In the genomic region with DNA sequence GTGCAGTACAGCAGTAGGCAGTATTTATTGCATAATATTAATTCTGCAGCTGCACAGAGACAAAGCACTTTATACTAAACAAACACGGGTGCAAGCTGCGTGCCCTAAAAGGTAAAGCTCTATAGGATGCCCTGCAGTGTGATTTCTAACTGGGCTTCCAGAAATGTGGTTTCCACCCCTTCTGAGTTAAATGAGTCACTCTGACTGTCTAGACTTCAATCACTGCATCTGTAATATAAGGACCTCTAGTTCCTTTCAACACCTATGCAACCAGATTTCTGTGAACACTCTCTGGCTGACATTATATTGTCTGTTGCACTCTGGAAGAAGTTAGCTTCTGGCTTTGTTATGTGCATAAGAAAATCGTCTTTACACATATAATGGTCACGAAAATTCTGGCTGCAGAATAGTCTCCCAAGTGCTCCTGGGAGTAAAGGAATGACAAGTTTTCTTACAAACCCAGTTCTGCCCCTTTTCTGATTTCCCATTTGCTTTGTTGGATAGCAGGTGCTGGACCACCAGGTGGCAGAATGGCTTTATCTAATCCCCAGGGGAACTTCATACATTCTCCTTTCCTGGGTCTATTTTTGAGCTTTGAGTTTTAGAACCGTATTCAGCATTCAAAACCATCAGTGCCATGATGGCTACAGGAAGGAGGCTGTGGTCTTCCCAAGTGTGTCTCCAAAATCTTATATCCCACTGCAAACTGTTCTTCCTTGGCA, we compare ENCODE assay signal across 1 cellular context.
TF ChIP-seq lines count a peak whose summit lies in the region.

No MANE protein-coding gene starts in this region.

TF ChIP-seq in IMR-90, 13 proteins besides CTCF, POLR2A, EP300 and RAD21 (continued from another document):
- TF ChIP-seq, protein P1, sequence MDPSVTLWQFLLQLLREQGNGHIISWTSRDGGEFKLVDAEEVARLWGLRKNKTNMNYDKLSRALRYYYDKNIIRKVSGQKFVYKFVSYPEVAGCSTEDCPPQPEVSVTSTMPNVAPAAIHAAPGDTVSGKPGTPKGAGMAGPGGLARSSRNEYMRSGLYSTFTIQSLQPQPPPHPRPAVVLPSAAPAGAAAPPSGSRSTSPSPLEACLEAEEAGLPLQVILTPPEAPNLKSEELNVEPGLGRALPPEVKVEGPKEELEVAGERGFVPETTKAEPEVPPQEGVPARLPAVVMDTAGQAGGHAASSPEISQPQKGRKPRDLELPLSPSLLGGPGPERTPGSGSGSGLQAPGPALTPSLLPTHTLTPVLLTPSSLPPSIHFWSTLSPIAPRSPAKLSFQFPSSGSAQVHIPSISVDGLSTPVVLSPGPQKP (IDR thresholded peaks at IDR 0.05; ENCODE audit: borderline replicate concordance, low read depth, low read length): no peak
- TF ChIP-seq MAFK (IDR thresholded peaks at IDR 0.05; ENCODE audit: low read depth, low read length): no peak
- TF ChIP-seq FOS (IDR thresholded peaks at IDR 0.05; ENCODE audit: low read depth, low read length): no peak
- no peak for TF ChIP-seq RFX5 (IDR thresholded peaks at IDR 0.05; ENCODE audit: low read depth, low read length)
- no peak for TF ChIP-seq MXI1 (IDR thresholded peaks at IDR 0.05; ENCODE audit: borderline replicate concordance, low read depth, low read length)
- no peak for TF ChIP-seq CEBPB (IDR thresholded peaks at IDR 0.05; ENCODE audit: low read depth, low read length)
